18 cellular contexts compared by ENCODE assay signal in genomic region chr5:14995229-14995628, GRCh38.
DNase-seq lines count a peak whose midpoint lies in the region; ATAC-seq, FAIRE-seq and TF ChIP-seq lines count a peak whose summit lies in the region.
"Had no signal": no experiment of that assay in that cellular context is flagged by ENCODE, and none has a peak within 500 bp of the region (broad histone marks: within the 10 kb centered on the region; RNA-seq: fewer than 3 reads in every experiment).

No MANE protein-coding gene starts in this region.

- no peak overlapping the region for H3K23ac ChIP-seq in IMR-90 (ENCODE audit: low read depth, low read length)
- no peak overlapping the region for H3K23ac ChIP-seq in neuronal stem cell (ENCODE audit: low read depth, low read length, poor library complexity)

- no peak overlapping the region for H3K56ac ChIP-seq in IMR-90 (ENCODE audit: extremely low read depth, insufficient read depth, low read length)

- no peak overlapping the region for H2BK12ac ChIP-seq in neuronal stem cell (ENCODE audit: low read length)

- peak; percentile 84 for FAIRE-seq in pancreas (lab: Jason Lieb, UNC)

- no peak for ATAC-seq in CD4-positive, CD25-positive, alpha-beta regulatory T cell (ENCODE audit: low read depth in 2 of 2)
- ATAC-seq in IMR-90 (ENCODE audit: low read depth) (no peak), pancreas (no peak)
- no peak for ATAC-seq in activated CD4-positive, alpha-beta T cell treated with anti-CD3 and anti-CD28 coated beads for 36 hours
- ATAC-seq: SK-N-SH treated with all-trans-retinoic acid at 6 μM for 48 hours had no signal

- TF ChIP-seq POLR2A in IMR-90 (IDR thresholded peaks at IDR 0.05; ENCODE audit: low read depth, low read length) = no peak

- peaks cover 0 to 8% (median 2%) of the 10 kb centered on the region in 7 donors for H3K9me3 Mint-ChIP-seq in CD4-positive, CD25-positive, alpha-beta regulatory T cell
- peaks cover 4% of the 10 kb centered on the region for H3K9me3 Mint-ChIP-seq in activated CD4-positive, alpha-beta T cell treated with anti-CD3 and anti-CD28 coated beads for 36 hours (ENCODE audit: low read depth)
- H3K9me3 Mint-ChIP-seq: CD14-positive monocyte had no signal

- no peaks in the 10 kb centered on the region for H3K9me1 ChIP-seq in IMR-90 (ENCODE audit: insufficient read depth, low read length)

- no peaks in the 10 kb centered on the region for H3K27me3 Mint-ChIP-seq in CD4-positive, CD25-positive, alpha-beta regulatory T cell
- no peaks in the 10 kb centered on the region for H3K27me3 Mint-ChIP-seq in activated CD4-positive, alpha-beta T cell treated with anti-CD3 and anti-CD28 coated beads for 36 hours

- H2AFZ ChIP-seq in IMR-90 (replicated peaks; ENCODE audit: low read length, poor library complexity) (no peak overlapping the region), neuronal stem cell (ENCODE audit: low read length) (no peak overlapping the region)

- no CpG with 5 or more reads among the region's 4 CpGs for WGBS in IMR-90 (ENCODE audit: extremely low coverage in 2 of 2, insufficient read length in 1 of 2), 2 experiments
- 71 to 77% methylated on average over 4 of the region's 4 CpGs for WGBS in pancreas, 2 donors
- no CpG with 5 or more reads among the region's 4 CpGs for WGBS in neuronal stem cell (ENCODE audit: extremely low coverage in 2 of 2, insufficient read length in 2 of 2, insufficient replicate concordance in 1 of 2), 2 donors

- H3K4me1 ChIP-seq in CD4-positive, CD25-positive, alpha-beta regulatory T cell (ENCODE audit: control insufficient read depth, insufficient read depth, low read length, poor library complexity, severe bottlenecking) = no peaks in the 10 kb centered on the region
- H3K4me1 ChIP-seq in IMR-90 (ENCODE audit: control insufficient read depth, insufficient read depth, low read length) (no peaks in the 10 kb centered on the region), colonic mucosa (no peaks in the 10 kb centered on the region), pancreas (no peaks in the 10 kb centered on the region), neuronal stem cell (ENCODE audit: control insufficient read depth in 2 of 2, insufficient read depth in 1 of 2, low read depth in 1 of 2, low read length in 2 of 2) (no peaks in the 10 kb centered on the region)
- H3K4me1 ChIP-seq: Caco-2, Peyer's patch had no signal

- POLR2A ChIA-PET in IMR-90 (lab: Charles Lee; ENCODE audit: unreplicated experiment) = no interaction called here
- POLR2A ChIA-PET in activated CD4-positive, alpha-beta T cell treated with anti-CD3 and anti-CD28 coated beads for 36 hours (lab: Charles Lee) = no interaction called here

- H2BK15ac ChIP-seq in IMR-90 (ENCODE audit: low read depth, low read length) (no peak overlapping the region), neuronal stem cell (ENCODE audit: low read length) (no peak overlapping the region)

- peaks cover 2% of the 10 kb centered on the region for H3K36me3 ChIP-seq in CD4-positive, CD25-positive, alpha-beta regulatory T cell (ENCODE audit: control insufficient read depth, insufficient read depth, low read length)
- H3K36me3 ChIP-seq in IMR-90 (ENCODE audit: control insufficient read depth, insufficient read depth, low read length) (no peaks in the 10 kb centered on the region), colonic mucosa (no peaks in the 10 kb centered on the region), pancreas (no peaks in the 10 kb centered on the region), neuronal stem cell (replicated peaks in 1 of 2; ENCODE audit: control insufficient read depth in 2 of 2, insufficient read depth in 2 of 2, low read length in 2 of 2) (no peaks in the 10 kb centered on the region)
- H3K36me3 ChIP-seq: MG63, Peyer's patch had no signal

- peaks cover 10 to 27% (median 17%) of the 10 kb centered on the region in 4 donors for H3K4me1 Mint-ChIP-seq in CD4-positive, CD25-positive, alpha-beta regulatory T cell
- peaks cover 14% of the 10 kb centered on the region for H3K4me1 Mint-ChIP-seq in activated CD4-positive, alpha-beta T cell treated with anti-CD3 and anti-CD28 coated beads for 36 hours

- no peak overlapping the region for H2AK9ac ChIP-seq in IMR-90 (replicated peaks; ENCODE audit: low read depth, low read length, poor library complexity)

- CTCF ChIA-PET in IMR-90 (lab: Yijun Ruan, JAX) = no interaction called here
- CTCF ChIA-PET in activated CD4-positive, alpha-beta T cell treated with anti-CD3 and anti-CD28 coated beads for 36 hours (lab: Charles Lee) = interaction anchor here (0.9 to 3.3 kb wide), 4 partner anchors 8 to 309 kb away, joined by 3 to 10 read pairs (median 6); no protein-coding TSS in a partner anchor

- no peak for DNase-seq in CD4-positive, CD25-positive, alpha-beta regulatory T cell
- DNase-seq in IMR-90 = peak; percentile 22
- peak; percentile 52 for DNase-seq in colonic mucosa
- DNase-seq in pancreas = no peak
- no peak for DNase-seq in activated CD4-positive, alpha-beta T cell treated with anti-CD3 and anti-CD28 coated beads for 36 hours
- DNase-seq in neuronal stem cell (ENCODE audit: low spot score) = no peak
- no peak for DNase-seq in mucosa of gallbladder (ENCODE audit: low spot score)
- DNase-seq: Caco-2, HCEC 1CT, MG63, NCI-H1092, NCI-H226, NCI-H524 treated with DMSO at 0.1 percent for 48 hours, SHP77 had no signal

- no peaks in the 10 kb centered on the region for H4K20me1 ChIP-seq in IMR-90 (ENCODE audit: insufficient read depth, low read length)

- no peak overlapping the region for H4K5ac ChIP-seq in IMR-90 (ENCODE audit: low read depth, low read length)

- H3K4me3 Mint-ChIP-seq in CD4-positive, CD25-positive, alpha-beta regulatory T cell = peak overlapping the region in 1 of 4 donors; percentile 62
- H3K4me3 Mint-ChIP-seq in activated CD4-positive, alpha-beta T cell treated with anti-CD3 and anti-CD28 coated beads for 36 hours = no peak overlapping the region
- H3K4me3 Mint-ChIP-seq: CD14-positive monocyte had no signal

- H3K14ac ChIP-seq in IMR-90 (replicated peaks; ENCODE audit: low read depth, low read length) (no peak overlapping the region), neuronal stem cell (ENCODE audit: low read length) (no peak overlapping the region)

- H2BK120ac ChIP-seq in IMR-90 (ENCODE audit: low read depth, low read length) (0 out of 2 replicates have a peak overlapping the region, but pooled peaks have one; percentile 19), neuronal stem cell (ENCODE audit: low read depth, low read length) (no peak overlapping the region)

- H3K4ac ChIP-seq in IMR-90 (ENCODE audit: low read depth, low read length) = no peak overlapping the region
- no peak overlapping the region for H3K4ac ChIP-seq in neuronal stem cell (ENCODE audit: low read length)

- no peak overlapping the region for H2BK20ac ChIP-seq in IMR-90 (ENCODE audit: low read depth, low read length)

- in situ Hi-C loops in IMR-90 (cut with MboI; ENCODE audit: low sequenced_read_pairs) = no loop called here

- no peak overlapping the region for H3K9ac ChIP-seq in IMR-90 (ENCODE audit: low read depth, low read length)
- no peak overlapping the region for H3K9ac ChIP-seq in colonic mucosa (ENCODE audit: low read depth in 2 of 2, low read length in 2 of 2)
- H3K9ac ChIP-seq in neuronal stem cell (ENCODE audit: low read depth, low read length, poor library complexity) = no peak overlapping the region
- H3K9ac ChIP-seq: KMS-11 had no signal

- H3K27ac ChIP-seq in CD4-positive, CD25-positive, alpha-beta regulatory T cell (ENCODE audit: insufficient read depth, low read length, poor library complexity, severe bottlenecking) = no peak overlapping the region
- H3K27ac ChIP-seq in IMR-90 (ENCODE audit: insufficient read depth, low read length) (no peak overlapping the region), colonic mucosa (peak overlapping the region; percentile 26), pancreas (no peak overlapping the region), neuronal stem cell (replicated peaks; ENCODE audit: low read length) (no peak overlapping the region)
- H3K27ac ChIP-seq: KMS-11 had no signal

- H4K8ac ChIP-seq in IMR-90 (ENCODE audit: low read depth in 2 of 2, low read length in 2 of 2) = peak overlapping the region in 1 of 2 experiments; percentile 21; a peak in 1 of 4 replicates
- H4K8ac ChIP-seq in neuronal stem cell (ENCODE audit: low read depth, low read length) = no peak overlapping the region

- H4K91ac ChIP-seq in IMR-90 (ENCODE audit: insufficient read depth, low read depth, low read length) = no peak overlapping the region
- no peak overlapping the region for H4K91ac ChIP-seq in neuronal stem cell (ENCODE audit: low read depth, low read length, poor library complexity)

- H3K27ac Mint-ChIP-seq in CD4-positive, CD25-positive, alpha-beta regulatory T cell = peak overlapping the region in 2 of 3 donors; percentile 62 to 77
- H3K27ac Mint-ChIP-seq in activated CD4-positive, alpha-beta T cell treated with anti-CD3 and anti-CD28 coated beads for 36 hours = no peak overlapping the region

- H3K4me3 ChIP-seq in CD4-positive, CD25-positive, alpha-beta regulatory T cell (ENCODE audit: low read depth, low read length) = no peak overlapping the region
- H3K4me3 ChIP-seq in IMR-90 (ENCODE audit: insufficient read depth, low read depth, low read length) = no peak overlapping the region
- H3K4me3 ChIP-seq in colonic mucosa = no peak overlapping the region
- no peak overlapping the region for H3K4me3 ChIP-seq in pancreas
- no peak overlapping the region for H3K4me3 ChIP-seq in neuronal stem cell (ENCODE audit: low read length in 2 of 2)
- H3K4me3 ChIP-seq: MG63, Peyer's patch had no signal

- H3K9me3 ChIP-seq in CD4-positive, CD25-positive, alpha-beta regulatory T cell (ENCODE audit: control insufficient read depth in 2 of 2, low read length in 2 of 2) = peaks cover 0 to 6% of the 10 kb centered on the region in 2 experiments
- H3K9me3 ChIP-seq in IMR-90 (ENCODE audit: control insufficient read depth, insufficient read depth, low read length) = peaks cover 12% of the 10 kb centered on the region; the same call in 1 of the 2 replicates
- H3K9me3 ChIP-seq in colonic mucosa = no peaks in the 10 kb centered on the region
- H3K9me3 ChIP-seq in pancreas = no peaks in the 10 kb centered on the region
- peaks cover 0 to 12% of the 10 kb centered on the region in 2 donors for H3K9me3 ChIP-seq in neuronal stem cell (replicated peaks in 1 of 2; ENCODE audit: control insufficient read depth in 2 of 2, insufficient read depth in 1 of 2, low read depth in 1 of 2, low read length in 2 of 2)
- H3K9me3 ChIP-seq: Caco-2, Peyer's patch had no signal

- dilution Hi-C loops in IMR-90 (cut with HindIII; ENCODE audit: low sequenced_read_pairs, unreplicated experiment) = no loop called here

- H3K79me1 ChIP-seq in IMR-90 (ENCODE audit: low read depth in 1 of 2, low read length in 2 of 2) = no peaks in the 10 kb centered on the region
- no peaks in the 10 kb centered on the region for H3K79me1 ChIP-seq in neuronal stem cell (ENCODE audit: low read depth, low read length)

- intact Hi-C loops in IMR-90 (cut with micrococcal nuclease) (no loop called here), colonic mucosa (cut with DNase I) (no loop called here), pancreas (cut with DNase I) (no loop called here)
- intact Hi-C loops in activated CD4-positive, alpha-beta T cell treated with anti-CD3 and anti-CD28 coated beads for 36 hours (cut with DNase I, micrococcal nuclease) = no loop called here

- H3K18ac ChIP-seq in IMR-90 (ENCODE audit: low read depth, low read length) (no peak overlapping the region), neuronal stem cell (ENCODE audit: low read length) (no peak overlapping the region)

- TF ChIP-seq CTCF in IMR-90 (conservative IDR thresholded peaks at IDR 0.05; ENCODE audit: low read depth, low read length) (no peak), colonic mucosa (IDR thresholded peaks at IDR 0.05) (no peak), pancreas (IDR thresholded peaks at IDR 0.05) (no peak)

- BruUV-seq in IMR-90 (replicated peaks; lab: Mats Ljungman, UMichigan) = no TSS peak

- H2BK5ac ChIP-seq in IMR-90 (ENCODE audit: low read depth, low read length, poor library complexity, severe bottlenecking) = no peak overlapping the region
- H2BK5ac ChIP-seq in neuronal stem cell (ENCODE audit: low read length) = no peak overlapping the region

- H3K36me3 Mint-ChIP-seq in CD4-positive, CD25-positive, alpha-beta regulatory T cell = no peaks in the 10 kb centered on the region
- no peaks in the 10 kb centered on the region for H3K36me3 Mint-ChIP-seq in activated CD4-positive, alpha-beta T cell treated with anti-CD3 and anti-CD28 coated beads for 36 hours (ENCODE audit: low read depth)
- H3K36me3 Mint-ChIP-seq: CD14-positive monocyte had no signal

- H3K4me2 ChIP-seq in IMR-90 (ENCODE audit: low read depth, low read length) = no peak overlapping the region
- no peak overlapping the region for H3K4me2 ChIP-seq in neuronal stem cell (ENCODE audit: insufficient read depth, low read length, poor library complexity, severe bottlenecking)
- H3K4me2 ChIP-seq: KMS-11 had no signal

- TF ChIP-seq RAD21 in IMR-90 (IDR thresholded peaks at IDR 0.05; ENCODE audit: low read length) = no peak

- H3K27me3 ChIP-seq in CD4-positive, CD25-positive, alpha-beta regulatory T cell (ENCODE audit: control insufficient read depth, insufficient read depth, low read length) = no peaks in the 10 kb centered on the region
- peaks cover 19% of the 10 kb centered on the region for H3K27me3 ChIP-seq in IMR-90 (ENCODE audit: control insufficient read depth, insufficient read depth, low read length)
- H3K27me3 ChIP-seq in colonic mucosa = no peaks in the 10 kb centered on the region
- no peaks in the 10 kb centered on the region for H3K27me3 ChIP-seq in pancreas
- no peaks in the 10 kb centered on the region for H3K27me3 ChIP-seq in neuronal stem cell (ENCODE audit: control insufficient read depth in 3 of 3, insufficient read depth in 3 of 3, low read depth in 1 of 3, low read length in 3 of 3)
- H3K27me3 ChIP-seq: Peyer's patch had no signal

- H2AK5ac ChIP-seq in IMR-90 (ENCODE audit: low read depth, low read length) (no peak overlapping the region; the same call in 1 of the 2 replicates), neuronal stem cell (ENCODE audit: low read depth, low read length) (no peak overlapping the region)

Comparison
In these comparisons a context has a peak if more than half of its experiments do, and no peak if none do; other contexts are left out.
1. DNase-seq: peak in IMR-90 (single experiment) and colonic mucosa (single experiment); none in CD4-positive, CD25-positive, alpha-beta regulatory T cell (0 of 3), pancreas (0 of 6), activated CD4-positive, alpha-beta T cell treated with anti-CD3 and anti-CD28 coated beads for 36 hours (single experiment), neuronal stem cell (single experiment) and mucosa of gallbladder (single experiment).